ENCODE assay signal across 1 cellular context in genomic region chr6:35317483-35318199, GRCh38.
TF ChIP-seq lines count a peak whose summit lies in the region.

No MANE protein-coding gene starts in this region.

TF ChIP-seq in K562, 482 proteins besides CTCF, POLR2A, EP300 and RAD21:
- no peak for TF ChIP-seq ZBTB49 (CRISPR knock-in tag; IDR thresholded peaks at IDR 0.05; ENCODE audit: borderline replicate concordance)
- no peak for TF ChIP-seq ZNF57 (CRISPR knock-in tag; IDR thresholded peaks at IDR 0.05)
- TF ChIP-seq ZMIZ1 (IDR thresholded peaks at IDR 0.05; ENCODE audit: low read depth in 2 of 2, low read length in 2 of 2): no peak
- no peak for TF ChIP-seq ZNF224 (CRISPR knock-in tag; IDR thresholded peaks at IDR 0.05)
- no peak for TF ChIP-seq ZBTB34 (CRISPR knock-in tag; IDR thresholded peaks at IDR 0.05)
- TF ChIP-seq TSC22D4 (tag; IDR thresholded peaks at IDR 0.05): no peak
- TF ChIP-seq DMBX1 (CRISPR knock-in tag; IDR thresholded peaks at IDR 0.05; ENCODE audit: borderline replicate concordance): no peak
- no peak for TF ChIP-seq THAP12 (CRISPR knock-in tag; IDR thresholded peaks at IDR 0.05)
- TF ChIP-seq PRDM10 (IDR thresholded peaks at IDR 0.05; ENCODE audit: partially characterized antibody): no peak
- TF ChIP-seq ZBTB33 (CRISPR knock-in tag; IDR thresholded peaks at IDR 0.05): no peak
- no peak for TF ChIP-seq DLX4 (CRISPR knock-in tag; IDR thresholded peaks at IDR 0.05)
- no peak for TF ChIP-seq RBM25 (IDR thresholded peaks at IDR 0.05; ENCODE audit: low read depth, low read length, severe bottlenecking)
- no peak for TF ChIP-seq TAF9B (IDR thresholded peaks at IDR 0.05; ENCODE audit: partially characterized antibody)
- TF ChIP-seq BMI1 (IDR thresholded peaks at IDR 0.05; ENCODE audit: low read length): no peak
- TF ChIP-seq RREB1 (CRISPR knock-in tag; IDR thresholded peaks at IDR 0.05): no peak
- TF ChIP-seq SAFB (IDR thresholded peaks at IDR 0.05; ENCODE audit: borderline replicate concordance, low read depth, low read length): no peak
